ENCODE assay signal across 8 cellular contexts in genomic region chr18:47754311-47755101, GRCh38.
DNase-seq lines count a peak whose midpoint lies in the region; ATAC-seq and TF ChIP-seq lines count a peak whose summit lies in the region.

No MANE protein-coding gene starts in this region.

- no peaks in the 10 kb centered on the region for H3K79me2 ChIP-seq in GM23248 (ENCODE audit: insufficient read depth)

- H3K27me3 Mint-ChIP-seq in glutamatergic neuron (ENCODE audit: unreplicated experiment): peaks cover 10% of the 10 kb centered on the region

- peak overlapping the region; percentile 68 for H3K4me3 Mint-ChIP-seq in glutamatergic neuron (ENCODE audit: unreplicated experiment)

- TF ChIP-seq CTCF in AG09309 (IDR thresholded peaks at IDR 0.05; ENCODE audit: control insufficient read depth, insufficient read depth, low read depth, low read length, missing control alignments) (peak; percentile 82), glutamatergic neuron (IDR thresholded peaks at IDR 0.05; ENCODE audit: partially characterized antibody, unreplicated experiment) (peak; percentile 99)

- no peaks in the 10 kb centered on the region for H3K36me3 ChIP-seq in GM23248 (ENCODE audit: low read depth)

- DNase-seq in AG09309 (ENCODE audit: low read depth) (no peak), GM23248 (peak; percentile 38), NCI-H748 (lab: John Stamatoyannopoulos, UW; ENCODE audit: unreplicated experiment) (peak; percentile 76), glutamatergic neuron (peak; percentile 90), cerebellar nuclear complex (lab: John Stamatoyannopoulos, UW) (no peak)
- peak; percentile 79 for DNase-seq in activated T-cell treated with anti-CD3 and anti-CD28 coated beads, Interleukin-2, amount 50 U/mL, for 48 hours
- peak; percentile 37 to 64 (median 55) for DNase-seq in stimulated activated CD4-positive, alpha-beta T cell treated with anti-CD3 and anti-CD28 coated beads, Interleukin-12 subunit alpha, Interleukin-12 subunit beta, amount 100 ng/mL, for 48 hours (ENCODE audit: low read depth in 2 of 3, low spot score in 1 of 3)

- no peak overlapping the region for H3K27ac Mint-ChIP-seq in glutamatergic neuron (ENCODE audit: unreplicated experiment)

- ATAC-seq in HG02623 (IDR thresholded peaks at IDR 0.05; ENCODE audit: unreplicated experiment): no peak

- WGBS in GM23248 (ENCODE audit: low coverage in 1 of 2, low lambda C conversion rate in 2 of 2, missing lambda C conversion rate in 2 of 2), 2 experiments: 51 to 57% methylated on average over 28 to 29 of the region's 29 CpGs

- H3K9me3 ChIP-seq in GM23248 (ENCODE audit: low read depth): no peaks in the 10 kb centered on the region

- H3K9ac ChIP-seq in GM23248: no peak overlapping the region

- in situ Hi-C loops in GM23248 (cut with MboI): no loop called here

- H3K4me1 Mint-ChIP-seq in glutamatergic neuron (ENCODE audit: low read depth, unreplicated experiment): no peaks in the 10 kb centered on the region

- peaks cover 4% of the 10 kb centered on the region for H3K9me3 Mint-ChIP-seq in glutamatergic neuron (ENCODE audit: unreplicated experiment)

- no peak overlapping the region for H3K4me2 ChIP-seq in GM23248 (ENCODE audit: unreplicated experiment)

- no peaks in the 10 kb centered on the region for H4K20me1 ChIP-seq in GM23248 (ENCODE audit: insufficient read depth)

- no peaks in the 10 kb centered on the region for H3F3A ChIP-seq in GM23248 (ENCODE audit: insufficient read depth)

- H3K9me2 ChIP-seq in GM23248 (ENCODE audit: insufficient read depth): no peaks in the 10 kb centered on the region

- H3K4me1 ChIP-seq in GM23248 (ENCODE audit: insufficient read depth): no peaks in the 10 kb centered on the region

- no peaks in the 10 kb centered on the region; the same call in 1 of the 2 replicates for H3K27me3 ChIP-seq in GM23248 (replicated peaks; ENCODE audit: insufficient read depth)

- no peaks in the 10 kb centered on the region for H3K36me3 Mint-ChIP-seq in glutamatergic neuron (ENCODE audit: unreplicated experiment)

- H3K27ac ChIP-seq in GM23248: no peak overlapping the region

- H3K4me3 ChIP-seq in AG09309 (ENCODE audit: control insufficient read depth, low read depth, low read length) (no peak overlapping the region), GM23248 (no peak overlapping the region)

- H2AFZ ChIP-seq in GM23248: no peak overlapping the region

Comparison
In these comparisons a context has a peak if more than half of its experiments do, and no peak if none do; other contexts are left out.
1. DNase-seq: peak in GM23248 (single experiment), NCI-H748 (single experiment), activated T-cell treated with anti-CD3 and anti-CD28 coated beads, Interleukin-2, amount 50 U/mL, for 48 hours (2 of 2), glutamatergic neuron (single experiment) and stimulated activated CD4-positive, alpha-beta T cell treated with anti-CD3 and anti-CD28 coated beads, Interleukin-12 subunit alpha, Interleukin-12 subunit beta, amount 100 ng/mL, for 48 hours (3 of 3); none in AG09309 (single experiment) and cerebellar nuclear complex (0 of 2).